In genomic region chr19:19388568-19389555, GRCh38 we compare ENCODE assay signal across 10 cellular contexts. TPM values are rescaled to one million over a fixed set of nuclear protein-coding genes. Genes with fewer than 3 reads are reported as not detected.
A peak's percentile ranks its signal among the peaks of the same experiment; 100 is the strongest.
DNase-seq lines count a peak whose midpoint lies in the region; ATAC-seq and TF ChIP-seq lines count a peak whose summit lies in the region.
"Had no signal": no experiment of that assay in that cellular context is flagged by ENCODE, and none has a peak within 500 bp of the region (broad histone marks: within the 10 kb centered on the region; RNA-seq: fewer than 3 reads in every experiment).

No MANE protein-coding gene starts in this region.

- no peaks in the 10 kb centered on the region for H3K27me3 Mint-ChIP-seq in brain
- no peaks in the 10 kb centered on the region for H3K27me3 Mint-ChIP-seq in mesothelial cell of epicardium (ENCODE audit: low read depth)

- TF ChIP-seq CTCF in cardiac muscle cell (IDR thresholded peaks at IDR 0.05; ENCODE audit: low read depth, low read length) = no peak
- no peak for TF ChIP-seq CTCF in right atrium auricular region (IDR thresholded peaks at IDR 0.05)
- no peak for TF ChIP-seq CTCF in brain (conservative IDR thresholded peaks at IDR 0.05)
- TF ChIP-seq CTCF in mesothelial cell of epicardium (IDR thresholded peaks at IDR 0.05; ENCODE audit: unreplicated experiment) = no peak
- TF ChIP-seq CTCF in vagina (IDR thresholded peaks at IDR 0.05) = no peak

- H3K9me3 Mint-ChIP-seq in brain = peaks cover 0 to 2% (median 0%) of the 10 kb centered on the region in 5 experiments
- no peaks in the 10 kb centered on the region for H3K9me3 Mint-ChIP-seq in mesothelial cell of epicardium

- ATAC-seq in HG02970 (IDR thresholded peaks at IDR 0.05; ENCODE audit: low FRiP score, unreplicated experiment) = no peak

- H3K4me3 Mint-ChIP-seq in brain (peak overlapping the region; percentile 1 to 93 (median 52)), mesothelial cell of epicardium (peak overlapping the region; percentile 44)

- no peak for TF ChIP-seq POLR2A in vagina (IDR thresholded peaks at IDR 0.05)

- DNase-seq in cardiac muscle cell (ENCODE audit: low read depth in 1 of 2, low spot score in 1 of 2) (no peak), right atrium auricular region (ENCODE audit: low spot score) (no peak), mesothelial cell of epicardium (ENCODE audit: low spot score in 2 of 2, unreplicated experiment in 2 of 2) (no peak), vagina (ENCODE audit: extremely low spot score in 2 of 2) (no peak), NOMO-1 (lab: John Stamatoyannopoulos, UW; ENCODE audit: unreplicated experiment in 2 of 2) (no peak), LoVo (ENCODE audit: low spot score) (no peak)
- DNase-seq: NCI-H2081 treated with DMSO at 0.1 percent for 48 hours had no signal

- H3K4me3 ChIP-seq in cardiac muscle cell (no peak overlapping the region), right atrium auricular region (no peak overlapping the region), vagina (no peak overlapping the region)

- H3K36me3 Mint-ChIP-seq in brain (no peaks in the 10 kb centered on the region), mesothelial cell of epicardium (peaks cover 2% of the 10 kb centered on the region)

- no peaks in the 10 kb centered on the region for H3K36me3 ChIP-seq in cardiac muscle cell
- H3K36me3 ChIP-seq in right atrium auricular region = no peaks in the 10 kb centered on the region
- H3K36me3 ChIP-seq in vagina = no peaks in the 10 kb centered on the region

- H3K27me3 ChIP-seq in cardiac muscle cell = no peaks in the 10 kb centered on the region
- no peaks in the 10 kb centered on the region for H3K27me3 ChIP-seq in right atrium auricular region
- H3K27me3 ChIP-seq in vagina = no peaks in the 10 kb centered on the region

- peak overlapping the region in 3 of 5 experiments; percentile 33 to 53 (median 46) for H3K27ac Mint-ChIP-seq in brain
- H3K27ac Mint-ChIP-seq in mesothelial cell of epicardium = peak overlapping the region; percentile 93

- H3K4me1 Mint-ChIP-seq in brain = peaks cover 48% of the 10 kb centered on the region
- peaks cover 46% of the 10 kb centered on the region for H3K4me1 Mint-ChIP-seq in mesothelial cell of epicardium

- H3K27ac ChIP-seq in cardiac muscle cell (peak overlapping the region; percentile 79), right atrium auricular region (peak overlapping the region in 1 of 2 donors; percentile 29), vagina (peak overlapping the region; percentile 20)
- H3K27ac ChIP-seq: C4-2B had no signal

- no peaks in the 10 kb centered on the region for H3K9me3 ChIP-seq in cardiac muscle cell (ENCODE audit: low read depth)
- H3K9me3 ChIP-seq in right atrium auricular region = no peaks in the 10 kb centered on the region
- no peaks in the 10 kb centered on the region for H3K9me3 ChIP-seq in vagina

- intact Hi-C loops in vagina (cut with DNase I) = no loop called here

- H3K4me1 ChIP-seq in cardiac muscle cell (ENCODE audit: low read depth) (peaks cover 20% of the 10 kb centered on the region), right atrium auricular region (peaks cover 0 to 45% of the 10 kb centered on the region in 2 donors), vagina (peaks cover 64% of the 10 kb centered on the region)

RNA-seq across cellular contexts. Expression of gene GATAD2A, which starts 16.6 kb away (rescaled TPM):
- 72.9 and 98.3 TPM in 2 replicates for total RNA-seq in cardiac muscle cell
- polyA plus RNA-seq in cardiac muscle cell = 32.3 and 39.4 TPM in 2 replicates
- total RNA-seq in right atrium auricular region = 10 to 100 TPM; 27.7 to 32.9 TPM
- 40.0 TPM for polyA plus RNA-seq in brain (ENCODE audit: insufficient read depth, low read depth, low replicate concordance)
- total RNA-seq in mesothelial cell of epicardium = 112 to 113 TPM (median 113 TPM) in 3 replicates
- total RNA-seq in vagina = 49.6 TPM
